In genomic region chr4:169659736-169660670, GRCh38 we compare ENCODE assay signal across 8 cellular contexts. TPM values are rescaled to one million over a fixed set of nuclear protein-coding genes. Genes with fewer than 3 reads are reported as not detected.
A peak's percentile ranks its signal among the peaks of the same experiment; 100 is the strongest.
DNase-seq lines count a peak whose midpoint lies in the region; ATAC-seq and TF ChIP-seq lines count a peak whose summit lies in the region.

No MANE protein-coding gene starts in this region.

- H3K4me1 ChIP-seq in upper lobe of right lung = peaks cover 20% of the 10 kb centered on the region

- TF ChIP-seq CTCF in HFFc6 (IDR thresholded peaks at IDR 0.05) = no peak
- TF ChIP-seq CTCF in upper lobe of right lung (IDR thresholded peaks at IDR 0.05) = no peak

- peak overlapping the region; percentile 39 for H3K4me3 ChIP-seq in upper lobe of right lung

- peak overlapping the region; percentile 99 for H3K27ac Mint-ChIP-seq in HFFc6

- 0 out of 2 replicates have a peak, but pooled peaks cover 4% of the 10 kb centered on the region for H3K36me3 Mint-ChIP-seq in HFFc6 (ENCODE audit: low read depth)

- ATAC-seq in left cardiac atrium (peak; percentile 99 to 100), upper lobe of right lung (peak; percentile 99)

- no peaks in the 10 kb centered on the region for H3K27me3 ChIP-seq in upper lobe of right lung

- DNase-seq in GM03348 (ENCODE audit: low spot score) = peak; percentile 84
- peak; percentile 99 for DNase-seq in HFFc6
- DNase-seq in NCI-H1048 (lab: John Stamatoyannopoulos, UW) = peak; percentile 91
- DNase-seq in SW480 (ENCODE audit: low spot score) = peak; percentile 96
- DNase-seq in amygdala (lab: John Stamatoyannopoulos, UW) = peak in 48 of 56 donors; percentile 1 to 79 (median 38)
- peak; percentile 78 for DNase-seq in left cardiac atrium
- DNase-seq in posterior cingulate gyrus = peak in 6 of 10 donors; percentile 40 to 91 (median 44)
- DNase-seq in upper lobe of right lung = no peak

- H3K27ac ChIP-seq in upper lobe of right lung = peak overlapping the region; percentile 73

- no peaks in the 10 kb centered on the region for H3K9me3 ChIP-seq in upper lobe of right lung

- H3K4me3 Mint-ChIP-seq in HFFc6 = peak overlapping the region; percentile 92

- H3K9me3 Mint-ChIP-seq in HFFc6 = no peaks in the 10 kb centered on the region

- peaks cover 57% of the 10 kb centered on the region for H3K4me1 Mint-ChIP-seq in HFFc6 (ENCODE audit: low read depth)

- no peaks in the 10 kb centered on the region for H3K36me3 ChIP-seq in upper lobe of right lung

- intact Hi-C loops in left cardiac atrium (cut with DNase I) (loop anchor here in 1 of 2 donors (2.0 kb wide), 1 partner anchor 37 kb away; no protein-coding TSS in a partner anchor), posterior cingulate gyrus (cut with DNase I) (loop anchor here (2.0 kb wide), 1 partner anchor 39 kb away; the partner anchor contains the start of gene CLCN3), upper lobe of right lung (cut with DNase I) (no loop called here)

- H3K27me3 Mint-ChIP-seq in HFFc6 (ENCODE audit: insufficient read depth) = no peaks in the 10 kb centered on the region

RNA-seq across cellular contexts. Expression of gene CLCN3, which starts 39.6 kb away (rescaled TPM):
- 10 to 100 TPM; 32.9 to 39.5 (median 35.0) TPM for total RNA-seq in HFFc6 (2021; fragmentation: NEBNext Ultra II Directional; extraction: Animal tissue kit (Norgen Biotek cat#: 25700))
- total RNA-seq in left cardiac atrium (10 to 100 TPM; 38.7 to 42.5 TPM), upper lobe of right lung (39.2 TPM)

RNA-seq across cellular contexts. Expression of gene NEK1, which starts 47.6 kb away (rescaled TPM):
- total RNA-seq in HFFc6 (2021; fragmentation: NEBNext Ultra II Directional; extraction: Animal tissue kit (Norgen Biotek cat#: 25700)) = 10 to 100 TPM in 3 of 6 experiments, 1 to 10 TPM in 3; 9.4 to 11.1 (median 10.0) TPM
- 10 to 100 TPM; 12.4 to 13.3 TPM for total RNA-seq in left cardiac atrium
- total RNA-seq in upper lobe of right lung = 13.5 TPM
